ENCODE assay signal across 8 cellular contexts in the genomic region with DNA sequence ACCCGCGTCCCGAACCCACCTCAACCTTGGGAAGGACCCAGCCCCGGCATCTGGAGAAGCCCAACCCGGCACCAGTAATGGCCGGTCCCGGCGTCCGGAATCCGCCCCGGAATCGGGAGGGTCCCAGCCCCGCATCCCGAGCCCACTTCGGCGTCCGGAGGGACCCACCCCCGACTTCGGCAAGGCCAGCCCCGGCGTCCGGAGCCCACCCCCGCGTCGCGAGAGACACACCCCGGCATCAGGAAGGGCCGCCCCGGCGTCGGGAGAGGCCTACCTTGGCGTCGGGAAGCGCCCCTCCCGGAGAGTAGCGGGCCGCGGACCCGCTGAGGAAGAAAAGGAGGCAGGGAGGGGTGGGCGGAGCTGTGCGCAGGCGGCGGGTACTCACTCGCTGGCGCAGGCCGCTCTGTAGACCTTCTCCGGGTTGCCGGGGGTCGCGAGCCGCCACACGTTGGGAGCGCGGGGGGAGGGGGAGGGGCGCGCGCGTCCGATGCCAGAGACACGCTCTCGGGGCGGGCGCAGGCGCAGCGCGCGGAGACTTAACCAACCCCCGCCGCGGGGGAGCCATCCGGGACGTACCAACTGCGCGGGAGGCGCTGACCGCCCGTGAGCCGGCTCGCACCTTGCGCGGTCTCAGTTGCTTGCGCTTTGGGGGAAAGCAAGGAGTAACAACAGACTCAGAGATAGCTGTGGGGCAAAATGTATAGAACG. TPM values are rescaled to one million over a fixed set of nuclear protein-coding genes. Genes with fewer than 3 reads are reported as not detected.
A peak's percentile ranks its signal among the peaks of the same experiment; 100 is the strongest.
DNase-seq lines count a peak whose midpoint lies in the region; ATAC-seq and TF ChIP-seq lines count a peak whose summit lies in the region.

A gene (minus strand): TSS at position 515 of the 708 bp plus-strand sequence. CDS start 24,164 bp downstream, outside the sequence.

- H3K27ac ChIP-seq in cardiac muscle cell: peak within 1 kb of the TSS; percentile 93
- peak within 1 kb of the TSS; percentile 93 for H3K27ac ChIP-seq in parathyroid adenoma
- peak within 1 kb of the TSS; percentile 93 to 98 for H3K27ac ChIP-seq in tibial artery

- peak within 1 kb of the TSS; percentile 91 for H3K9ac ChIP-seq in adipocyte (ENCODE audit: low read length)
- peak within 1 kb of the TSS; percentile 73 for H3K9ac ChIP-seq in parathyroid adenoma

- H3K4me1 ChIP-seq in adipocyte (ENCODE audit: control insufficient read depth, insufficient read depth, low read length) (peaks cover 15% of the 10 kb centered on the region), cardiac muscle cell (ENCODE audit: low read depth) (peaks cover 7% of the 10 kb centered on the region), parathyroid adenoma (peaks cover 2% of the 10 kb centered on the region), tibial artery (peaks cover 0 to 26% (median 14%) of the 10 kb centered on the region in 4 donors)

- H3K4me2 ChIP-seq in parathyroid adenoma (ENCODE audit: low read length): peak within 1 kb of the TSS; percentile 70

- H3K9me3 ChIP-seq in adipocyte (ENCODE audit: control insufficient read depth, low read length): no peaks in the 10 kb centered on the region
- H3K9me3 ChIP-seq in cardiac muscle cell (ENCODE audit: low read depth): no peaks in the 10 kb centered on the region
- no peaks in the 10 kb centered on the region for H3K9me3 ChIP-seq in parathyroid adenoma (ENCODE audit: control insufficient read depth, low read length)
- H3K9me3 ChIP-seq in tibial artery: no peaks in the 10 kb centered on the region

- peak; percentile 79 for ATAC-seq in HG02759 (IDR thresholded peaks at IDR 0.05; ENCODE audit: unreplicated experiment)

- peak within 1 kb of the TSS; percentile 89 for H2AFZ ChIP-seq in parathyroid adenoma

- H3K79me2 ChIP-seq in parathyroid adenoma: peaks cover 22% of the 10 kb centered on the region

- TF ChIP-seq CTCF in GM12864 (IDR thresholded peaks at IDR 0.05; ENCODE audit: low read depth, low read length, missing control alignments): no peak
- TF ChIP-seq CTCF in cardiac muscle cell (IDR thresholded peaks at IDR 0.05; ENCODE audit: low read depth, low read length): no peak
- TF ChIP-seq CTCF in parathyroid adenoma (IDR thresholded peaks at IDR 0.05): no peak
- TF ChIP-seq CTCF in tibial artery (IDR thresholded peaks at IDR 0.05): no peak

- no peaks in the 10 kb centered on the region for H3K36me3 ChIP-seq in adipocyte (ENCODE audit: control insufficient read depth, insufficient read depth, low read length, severe bottlenecking)
- no peaks in the 10 kb centered on the region for H3K36me3 ChIP-seq in cardiac muscle cell
- no peaks in the 10 kb centered on the region for H3K36me3 ChIP-seq in parathyroid adenoma (ENCODE audit: control insufficient read depth, insufficient read depth, low read length)
- H3K36me3 ChIP-seq in tibial artery: no peaks in the 10 kb centered on the region

- DNase-seq in GM12864 (ENCODE audit: low read depth) (peak; percentile 82), NCI-H1417 treated with DMSO at 0.1 percent for 48 hours (lab: John Stamatoyannopoulos, UW) (peak; percentile 12), T follicular helper cell (ENCODE audit: low read depth) (peak; percentile 85), adipocyte (ENCODE audit: low read depth) (peak; percentile 96), cardiac muscle cell (ENCODE audit: low read depth in 1 of 2, low spot score in 1 of 2) (peak; percentile 96 to 97), tibial artery (peak; percentile 84 to 92)

- H3K4me3 ChIP-seq in GM12864 (ENCODE audit: low read depth, low read length) (peak within 1 kb of the TSS; percentile 68), adipocyte (ENCODE audit: low read length) (peak within 1 kb of the TSS; percentile 91), cardiac muscle cell (peak within 1 kb of the TSS; percentile 76), parathyroid adenoma (ENCODE audit: low read depth, low read length) (peak within 1 kb of the TSS; percentile 91), tibial artery (peak within 1 kb of the TSS; percentile 80 to 97)

- intact Hi-C loops in tibial artery (cut with DNase I; ENCODE audit: low total_unique reads): no loop called here

- H3K27me3 ChIP-seq in adipocyte (replicated peaks; ENCODE audit: control insufficient read depth, insufficient read depth, low read length) (no peaks in the 10 kb centered on the region), cardiac muscle cell (no peaks in the 10 kb centered on the region), parathyroid adenoma (ENCODE audit: control insufficient read depth, insufficient read depth, low read length) (no peaks in the 10 kb centered on the region), tibial artery (no peaks in the 10 kb centered on the region)

RNA-seq across cellular contexts. Expression of the gene that starts here (rescaled TPM):
- total RNA-seq in cardiac muscle cell: 20.4 and 30.8 TPM in 2 replicates
- polyA plus RNA-seq in cardiac muscle cell: 22.3 and 25.3 TPM in 2 replicates

Comparison
In these comparisons a context has a peak if more than half of its experiments do, and no peak if none do; other contexts are left out.
1. Peak in every context shown above with its lines: DNase-seq, ATAC-seq, H3K4me3 ChIP-seq and H3K27ac ChIP-seq.
2. DNase-seq: peak in every context shown above with its lines; median percentile 96 in cardiac muscle cell; 96 in adipocyte; 88 in tibial artery; 85 in T follicular helper cell; 82 in GM12864; 12 in NCI-H1417 treated with DMSO at 0.1 percent for 48 hours.